In genomic region chr14:44803239-44803905, GRCh38 we compare ENCODE assay signal across 8 cellular contexts.
DNase-seq lines count a peak whose midpoint lies in the region; ATAC-seq and TF ChIP-seq lines count a peak whose summit lies in the region.

No MANE protein-coding gene starts in this region.

- H3K4me1 ChIP-seq in HAP-1 = peaks cover 3% of the 10 kb centered on the region; the same call in 1 of the 2 replicates

- H3K4me3 ChIP-seq in HAP-1 = no peak overlapping the region

- no peaks in the 10 kb centered on the region for H3K36me3 ChIP-seq in HAP-1 (replicated peaks)

- no peaks in the 10 kb centered on the region for H3K9me3 Mint-ChIP-seq in activated naive CD8-positive, alpha-beta T cell treated with anti-CD3 and anti-CD28 coated beads, Interleukin-2, amount 10 ng/mL, durations not matched to agents 7 days and 5 days
- no peaks in the 10 kb centered on the region for H3K9me3 Mint-ChIP-seq in activated naive CD8-positive, alpha-beta T cell treated with anti-CD3 and anti-CD28 coated beads for 36 hours

- no peaks in the 10 kb centered on the region for H3K36me3 Mint-ChIP-seq in activated naive CD8-positive, alpha-beta T cell treated with anti-CD3 and anti-CD28 coated beads, Interleukin-2, amount 10 ng/mL, durations not matched to agents 7 days and 5 days
- H3K36me3 Mint-ChIP-seq in activated naive CD8-positive, alpha-beta T cell treated with anti-CD3 and anti-CD28 coated beads for 36 hours = no peaks in the 10 kb centered on the region

- H3K9me3 ChIP-seq in HAP-1 = no peaks in the 10 kb centered on the region

- no peak overlapping the region for H3K4me3 Mint-ChIP-seq in activated naive CD8-positive, alpha-beta T cell treated with anti-CD3 and anti-CD28 coated beads, Interleukin-2, amount 10 ng/mL, durations not matched to agents 7 days and 5 days
- H3K4me3 Mint-ChIP-seq in activated naive CD8-positive, alpha-beta T cell treated with anti-CD3 and anti-CD28 coated beads for 36 hours = no peak overlapping the region

- POLR2A ChIA-PET in activated naive CD8-positive, alpha-beta T cell treated with anti-CD3 and anti-CD28 coated beads, Interleukin-2, amount 10 ng/mL, durations not matched to agents 7 days and 5 days (lab: Charles Lee) = no interaction called here

- no peaks in the 10 kb centered on the region for H3K27me3 ChIP-seq in HAP-1 (ENCODE audit: low read depth)

- ATAC-seq in activated naive CD8-positive, alpha-beta T cell treated with anti-CD3 and anti-CD28 coated beads, Interleukin-2, amount 10 ng/mL, durations not matched to agents 7 days and 5 days (ENCODE audit: low read depth) = peak; percentile 39
- peak; percentile 82 for ATAC-seq in omental fat pad (ENCODE audit: low FRiP score)

- DNase-seq in activated naive CD8-positive, alpha-beta T cell treated with anti-CD3 and anti-CD28 coated beads, Interleukin-2, amount 10 ng/mL, durations not matched to agents 7 days and 5 days = no peak
- DNase-seq in activated naive CD8-positive, alpha-beta T cell treated with anti-CD3 and anti-CD28 coated beads for 36 hours = no peak
- DNase-seq in HAP-1 (ENCODE audit: low spot score in 2 of 2) (peak; percentile 13 to 79), M059J (ENCODE audit: low read depth) (peak; percentile 44), SK-MEL-5 (ENCODE audit: low read depth, low spot score) (peak; percentile 81), fibroblast of gingiva (ENCODE audit: low read depth) (peak; percentile 46), omental fat pad (ENCODE audit: low spot score) (no peak), cortex of kidney (lab: John Stamatoyannopoulos, UW) (no peak)

- TF ChIP-seq CTCF in omental fat pad (IDR thresholded peaks at IDR 0.05) = peak in 1 of 3 donors; percentile 18

- in situ Hi-C loops in HAP-1 (cut with MboI; ENCODE audit: low sequenced_read_pairs) (no loop called here), SK-MEL-5 (cut with HindIII; ENCODE audit: low pct_unique_long_range_greater_than_20kb, low sequenced_read_pairs) (no loop called here)

- peaks cover 11% of the 10 kb centered on the region for H3K27me3 Mint-ChIP-seq in activated naive CD8-positive, alpha-beta T cell treated with anti-CD3 and anti-CD28 coated beads, Interleukin-2, amount 10 ng/mL, durations not matched to agents 7 days and 5 days
- peaks cover 18% of the 10 kb centered on the region for H3K27me3 Mint-ChIP-seq in activated naive CD8-positive, alpha-beta T cell treated with anti-CD3 and anti-CD28 coated beads for 36 hours

- H3K27ac Mint-ChIP-seq in activated naive CD8-positive, alpha-beta T cell treated with anti-CD3 and anti-CD28 coated beads, Interleukin-2, amount 10 ng/mL, durations not matched to agents 7 days and 5 days = no peak overlapping the region
- no peak overlapping the region for H3K27ac Mint-ChIP-seq in activated naive CD8-positive, alpha-beta T cell treated with anti-CD3 and anti-CD28 coated beads for 36 hours

- H3K4me1 Mint-ChIP-seq in activated naive CD8-positive, alpha-beta T cell treated with anti-CD3 and anti-CD28 coated beads, Interleukin-2, amount 10 ng/mL, durations not matched to agents 7 days and 5 days = no peaks in the 10 kb centered on the region
- no peaks in the 10 kb centered on the region for H3K4me1 Mint-ChIP-seq in activated naive CD8-positive, alpha-beta T cell treated with anti-CD3 and anti-CD28 coated beads for 36 hours

Comparison
In these comparisons a context has a peak if more than half of its experiments do, and no peak if none do; other contexts are left out.
1. DNase-seq: peak in HAP-1 (2 of 2), M059J (single experiment), SK-MEL-5 (single experiment) and fibroblast of gingiva (single experiment); none in activated naive CD8-positive, alpha-beta T cell treated with anti-CD3 and anti-CD28 coated beads, Interleukin-2, amount 10 ng/mL, durations not matched to agents 7 days and 5 days (single experiment), activated naive CD8-positive, alpha-beta T cell treated with anti-CD3 and anti-CD28 coated beads for 36 hours (single experiment), omental fat pad (single experiment) and cortex of kidney (single experiment).